ENCODE assay signal across 5 cellular contexts in the genomic region with DNA sequence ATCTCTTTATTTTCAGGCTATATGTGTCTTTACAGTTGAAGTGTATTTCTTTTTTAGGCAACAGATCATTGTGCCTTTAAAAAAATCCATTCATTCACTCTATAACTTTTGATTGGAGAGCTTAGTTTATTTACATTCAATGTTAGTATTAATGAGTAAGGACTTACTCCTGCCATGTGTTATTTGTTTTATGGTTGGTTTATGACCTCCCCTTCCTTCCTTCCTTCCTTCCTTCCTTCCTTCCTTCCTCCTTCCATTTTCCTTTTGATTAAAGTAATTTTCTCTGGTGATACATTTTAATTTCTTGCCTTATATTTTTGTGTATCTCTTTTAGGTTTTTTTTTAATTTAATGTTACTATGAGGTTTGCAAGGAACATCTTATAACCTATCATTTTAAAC.
"Had no signal": no experiment of that assay in that cellular context is flagged by ENCODE, and none has a peak within 500 bp of the region (broad histone marks: within the 10 kb centered on the region; RNA-seq: fewer than 3 reads in every experiment).

No MANE protein-coding gene starts in this region.

- H3K4me3 ChIP-seq: K562 had no signal

- DNase-seq: IMR-90, KBM-7, KG1 had no signal

- H3K27ac ChIP-seq: HL-60 had no signal
